Comparison of ENCODE assay signal across 18 cellular contexts in the genomic region with DNA sequence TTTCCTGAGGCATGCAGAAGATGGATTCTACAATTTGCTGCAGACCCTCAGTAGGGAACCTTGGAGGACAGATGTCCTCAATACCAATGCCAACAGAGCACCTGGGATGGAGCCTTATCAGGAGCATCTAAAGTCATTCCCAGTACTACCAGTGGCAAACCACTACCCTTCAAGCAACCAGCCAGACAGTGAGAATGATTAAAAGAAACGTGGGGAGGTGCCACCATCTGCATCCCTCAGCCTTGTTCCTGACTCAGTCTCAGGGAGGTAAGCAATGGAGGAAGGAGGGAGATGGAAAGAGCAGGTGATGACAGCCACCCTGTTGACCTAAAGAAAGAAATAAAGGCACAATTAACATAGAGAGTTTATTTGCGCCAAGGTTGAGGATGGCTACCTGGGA.
A peak's percentile ranks its signal among the peaks of the same experiment; 100 is the strongest.
DNase-seq lines count a peak whose midpoint lies in the region; ATAC-seq, FAIRE-seq and TF ChIP-seq lines count a peak whose summit lies in the region.
"Had no signal": no experiment of that assay in that cellular context is flagged by ENCODE, and none has a peak within 500 bp of the region (broad histone marks: within the 10 kb centered on the region; RNA-seq: fewer than 3 reads in every experiment).

No MANE protein-coding gene starts in this region.

- H3K79me2 ChIP-seq in GM12878 (ENCODE audit: control insufficient read depth, insufficient read depth, low read length) = no peaks in the 10 kb centered on the region

- POLR2A ChIA-PET in GM12878 (lab: Charles Lee) = interaction anchor here (1.1 kb wide), 1 partner anchor 8 kb away, joined by 6 read pairs; no protein-coding TSS in a partner anchor

- TF ChIP-seq EP300 in GM12878 (IDR thresholded peaks at IDR 0.05; ENCODE audit: borderline replicate concordance in 1 of 2, control insufficient read depth in 1 of 2, low read depth in 2 of 2, low read length in 2 of 2) = no peak

- SMC1A ChIA-PET in GM12878 (lab: Charles Lee; ENCODE audit: uncharacterized antibody, unreplicated experiment) = interaction anchor here (1.0 to 3.6 kb wide), 12 partner anchors 8 to 569 kb away, joined by 3 to 18 read pairs (median 4); a partner anchor contains a TSS

- peak overlapping the region; percentile 75 for H3K27ac ChIP-seq in GM12878 (ENCODE audit: control insufficient read depth, insufficient read depth)
- H3K27ac ChIP-seq: A549, dorsolateral prefrontal cortex had no signal

- no peaks in the 10 kb centered on the region; the same call in 1 of the 3 replicates for H3K9me3 ChIP-seq in GM12878 (replicated peaks; ENCODE audit: control insufficient read depth, insufficient read depth, low read length)
- H3K9me3 ChIP-seq: A549 had no signal

- FAIRE-seq in GM12878 (lab: Jason Lieb, UNC) = no peak
- FAIRE-seq: A549, HTR-8/SVneo had no signal

- ATAC-seq in GM19455 (IDR thresholded peaks at IDR 0.05; ENCODE audit: unreplicated experiment) = peak; percentile 1
- ATAC-seq in HG03135 (IDR thresholded peaks at IDR 0.05; ENCODE audit: unreplicated experiment) = peak; percentile 3
- ATAC-seq in GM12878 = peak; percentile 19
- ATAC-seq: A549; activated CD8-positive, alpha-beta memory T cell treated with anti-CD3 and anti-CD28 coated beads, Interleukin-2, amount 10 ng/mL, durations not matched to agents 7 days and 5 days had no signal

- TF ChIP-seq RAD21 in GM12878 (IDR thresholded peaks at IDR 0.05; ENCODE audit: insufficient read depth, low read depth, low read length) = no peak

- CTCF ChIA-PET in GM12878 (lab: Yijun Ruan, JAX) = interaction anchor here (0.9 to 3.7 kb wide), 4 partner anchors 11 to 457 kb away, joined by 3 to 27 read pairs (median 4); no protein-coding TSS in a partner anchor

- 19% methylated on average over 2 of the region's 2 CpGs for WGBS in GM12878 (ENCODE audit: insufficient coverage, insufficient replicate concordance, low lambda C conversion rate, missing lambda C conversion rate)

- H3K27me3 ChIP-seq in GM12878 (replicated peaks in 1 of 2; ENCODE audit: control insufficient read depth in 2 of 2, insufficient read depth in 2 of 2, low read length in 1 of 2) = no peaks in the 10 kb centered on the region
- H3K27me3 ChIP-seq: dorsolateral prefrontal cortex had no signal

- H3K4me2 ChIP-seq in GM12878 (ENCODE audit: control insufficient read depth, insufficient read depth) = peak overlapping the region; percentile 50
- H3K4me2 ChIP-seq: A549 had no signal

- BruUV-seq in GM12878 (replicated peaks; lab: Mats Ljungman, UMichigan) = no TSS peak

- H3K36me3 ChIP-seq in GM12878 (ENCODE audit: control insufficient read depth in 2 of 2, insufficient read depth in 2 of 2, low read length in 1 of 2) = no peaks in the 10 kb centered on the region

- H2AFZ ChIP-seq in GM12878 (ENCODE audit: control insufficient read depth, low read depth, low read length) = no peak overlapping the region; the same call in 1 of the 2 replicates

- intact Hi-C loops in GM12878 (cut with micrococcal nuclease; ENCODE audit: unreplicated experiment) = loop anchor here (2.0 to 10.0 kb wide), 2 partner anchors 46 to 208 kb away; a partner anchor contains a TSS

- DNase-seq in GM12865 (ENCODE audit: low read depth) = peak; percentile 10
- no peak for DNase-seq in GM12878 (ENCODE audit: low read depth, low spot score)
- no peak for DNase-seq in DMS53 (lab: John Stamatoyannopoulos, UW)
- no peak for DNase-seq in SKM-1 (lab: John Stamatoyannopoulos, UW; ENCODE audit: unreplicated experiment)
- no peak for DNase-seq in stimulated activated naive CD4-positive, alpha-beta T cell treated with Interleukin-2 at 50 U/mL for 16 hours (lab: John Stamatoyannopoulos, UW)
- no peak for DNase-seq in NCI-H187 treated with DMSO at 0.1 percent for 48 hours (lab: John Stamatoyannopoulos, UW)
- DNase-seq: activated CD8-positive, alpha-beta memory T cell treated with anti-CD3 and anti-CD28 coated beads, Interleukin-2, amount 10 ng/mL, durations not matched to agents 7 days and 5 days; dorsolateral prefrontal cortex; glutamatergic neuron; H7; NCI-H774; stimulated activated CD4-positive, alpha-beta T cell treated with anti-CD3 and anti-CD28 coated beads, Interleukin-12 subunit alpha, Interleukin-12 subunit beta, amount 100 ng/mL, for 4 hours; T-helper 9 cell; trophoblast cell had no signal

- RAD21 ChIA-PET in GM12878 (lab: Charles Lee; ENCODE audit: unreplicated experiment) = interaction anchor here (0.7 to 1.3 kb wide), 4 partner anchors 8 to 29 kb away, joined by 3 to 5 read pairs (median 4); no protein-coding TSS in a partner anchor

- TF ChIP-seq CTCF in GM12865 (IDR thresholded peaks at IDR 0.05; ENCODE audit: insufficient read depth, low read depth, low read length, missing control alignments) (no peak), GM12878 (IDR thresholded peaks at IDR 0.05 in 2 of 3, conservative IDR thresholded peaks at IDR 0.05 in 1 of 3; ENCODE audit: control insufficient read depth in 2 of 3, extremely low read depth in 1 of 3, insufficient read depth in 1 of 3, low read depth in 3 of 3, low read length in 3 of 3) (no peak)

- peaks cover 44% of the 10 kb centered on the region for H3K4me1 ChIP-seq in GM12878 (ENCODE audit: control insufficient read depth, insufficient read depth, low read length)
- H3K4me1 ChIP-seq: A549 had no signal

- TF ChIP-seq POLR2A in GM12878 (IDR thresholded peaks at IDR 0.05; ENCODE audit: low read depth, low read length) = no peak

- no peaks in the 10 kb centered on the region for H4K20me1 ChIP-seq in GM12878 (ENCODE audit: control insufficient read depth, insufficient read depth)

- H3K4me3 ChIP-seq in GM12865 (ENCODE audit: low read depth, low read length) = no peak overlapping the region
- H3K4me3 ChIP-seq in GM12878 = no peak overlapping the region
- H3K4me3 ChIP-seq: A549, dorsolateral prefrontal cortex had no signal

- H3K9ac ChIP-seq in GM12878 (ENCODE audit: control insufficient read depth, insufficient read depth, low read length) = peak overlapping the region; percentile 1; the same call in 1 of the 2 replicates

- in situ Hi-C loops in GM12878 (cut with MboI) = no loop called here

TF ChIP-seq in GM12878, 131 proteins besides CTCF, POLR2A, EP300 and RAD21:
- no peak for TF ChIP-seq FOXM1 (IDR thresholded peaks at IDR 0.05; ENCODE audit: low read depth, low read length)
- 0 out of 2 replicates have a peak, but pooled peaks have one; percentile 11 for TF ChIP-seq MTA3 (IDR thresholded peaks at IDR 0.05; ENCODE audit: borderline replicate concordance, low read length)
- TF ChIP-seq TCF12 (IDR thresholded peaks at IDR 0.05; ENCODE audit: low read depth, low read length) = no peak
